ENCODE assay signal across 1 cellular context in genomic region chr4:24003476-24003875, GRCh38.
TF ChIP-seq lines count a peak whose summit lies in the region.

No MANE protein-coding gene starts in this region.

TF ChIP-seq in H1, 55 proteins besides CTCF, POLR2A, EP300 and RAD21 (continued from another document):
- TF ChIP-seq TEAD4 (IDR thresholded peaks at IDR 0.05; ENCODE audit: low read depth, low read length), result 0 out of 2 replicates have a peak, but pooled peaks have one; percentile 27
